ENCODE assay signal across 9 cellular contexts in genomic region chr13:30340367-30341184, GRCh38. TPM values are rescaled to one million over a fixed set of nuclear protein-coding genes. Genes with fewer than 3 reads are reported as not detected.
A peak's percentile ranks its signal among the peaks of the same experiment; 100 is the strongest.
DNase-seq lines count a peak whose midpoint lies in the region; ATAC-seq, FAIRE-seq and TF ChIP-seq lines count a peak whose summit lies in the region.
"Had no signal": no experiment of that assay in that cellular context is flagged by ENCODE, and none has a peak within 500 bp of the region (broad histone marks: within the 10 kb centered on the region; RNA-seq: fewer than 3 reads in every experiment).

No MANE protein-coding gene starts in this region.

- no peaks in the 10 kb centered on the region for H3K79me2 ChIP-seq in GM23338 (replicated peaks; ENCODE audit: insufficient read depth)
- no peaks in the 10 kb centered on the region for H3K79me2 ChIP-seq in astrocyte (ENCODE audit: insufficient read depth, low read length)
- H3K79me2 ChIP-seq in hepatocyte, result no peaks in the 10 kb centered on the region
- H3K79me2 ChIP-seq in smooth muscle cell (ENCODE audit: low read depth), result no peaks in the 10 kb centered on the region

- FAIRE-seq in astrocyte (lab: Jason Lieb, UNC), result no peak

- H3K4me3 ChIP-seq in GM23338 (no peak overlapping the region), astrocyte (ENCODE audit: insufficient read depth, low read depth, low read length) (no peak overlapping the region), hepatocyte (no peak overlapping the region), smooth muscle cell (peak overlapping the region; percentile 5)

- peaks cover 13% of the 10 kb centered on the region for H3K4me1 ChIP-seq in GM23338 (ENCODE audit: insufficient read depth)
- peaks cover 39% of the 10 kb centered on the region for H3K4me1 ChIP-seq in astrocyte (ENCODE audit: insufficient read depth, low read length)
- H3K4me1 ChIP-seq in hepatocyte (ENCODE audit: insufficient read depth), result peaks cover 19% of the 10 kb centered on the region
- H3K4me1 ChIP-seq in smooth muscle cell (ENCODE audit: low read depth), result peaks cover 16% of the 10 kb centered on the region

- H3K9me3 Mint-ChIP-seq in GM23338, result no peaks in the 10 kb centered on the region
- no peaks in the 10 kb centered on the region for H3K9me3 Mint-ChIP-seq in astrocyte (ENCODE audit: unreplicated experiment)
- no peaks in the 10 kb centered on the region for H3K9me3 Mint-ChIP-seq in activated CD4-positive, alpha-beta memory T cell treated with anti-CD3 and anti-CD28 coated beads for 36 hours
- H3K9me3 Mint-ChIP-seq: stimulated activated effector memory CD8-positive, alpha-beta T cell treated with anti-CD3 and anti-CD28 coated beads, Interleukin-12 subunit alpha, Interleukin-12 subunit beta, amount 100 ng/mL, for 72 hours had no signal

- ATAC-seq in GM23338, result no peak
- ATAC-seq: stimulated activated effector memory CD8-positive, alpha-beta T cell treated with anti-CD3 and anti-CD28 coated beads, Interleukin-12 subunit alpha, Interleukin-12 subunit beta, amount 100 ng/mL, for 72 hours had no signal

- H2AFZ ChIP-seq in GM23338, result peak overlapping the region; percentile 86
- H2AFZ ChIP-seq in astrocyte (ENCODE audit: low read depth, low read length), result peak overlapping the region; percentile 43
- H2AFZ ChIP-seq in hepatocyte, result no peak overlapping the region
- peak overlapping the region; percentile 75 for H2AFZ ChIP-seq in smooth muscle cell (ENCODE audit: low read depth)

- 49% methylated on average over 9 of the region's 9 CpGs for WGBS in hepatocyte (ENCODE audit: low lambda C conversion rate, missing lambda C conversion rate)
- WGBS in smooth muscle cell (ENCODE audit: low lambda C conversion rate), result 17% methylated on average over 9 of the region's 9 CpGs

- H4K20me1 ChIP-seq in GM23338 (replicated peaks; ENCODE audit: insufficient read depth) (no peaks in the 10 kb centered on the region), astrocyte (ENCODE audit: insufficient read depth, low read length) (no peaks in the 10 kb centered on the region), hepatocyte (ENCODE audit: insufficient read depth, poor library complexity, severe bottlenecking) (no peaks in the 10 kb centered on the region), smooth muscle cell (ENCODE audit: low read depth) (no peaks in the 10 kb centered on the region)

- H3K27ac ChIP-seq in GM23338 (ENCODE audit: low read depth) (no peak overlapping the region), astrocyte (ENCODE audit: low read depth, low read length) (no peak overlapping the region), hepatocyte (peak overlapping the region; percentile 36), smooth muscle cell (ENCODE audit: low read depth) (peak overlapping the region; percentile 79)

- no peaks in the 10 kb centered on the region for H3K27me3 ChIP-seq in GM23338 (ENCODE audit: insufficient read depth)
- no peaks in the 10 kb centered on the region for H3K27me3 ChIP-seq in astrocyte (ENCODE audit: insufficient read depth, low read length)
- H3K27me3 ChIP-seq in hepatocyte, result no peaks in the 10 kb centered on the region
- no peaks in the 10 kb centered on the region for H3K27me3 ChIP-seq in smooth muscle cell (ENCODE audit: low read depth)

- H3K27me3 Mint-ChIP-seq in GM23338 (ENCODE audit: insufficient read depth, low read depth, poor library complexity) (no peaks in the 10 kb centered on the region), astrocyte (ENCODE audit: low read depth, unreplicated experiment) (no peaks in the 10 kb centered on the region)
- no peaks in the 10 kb centered on the region for H3K27me3 Mint-ChIP-seq in activated CD4-positive, alpha-beta memory T cell treated with anti-CD3 and anti-CD28 coated beads for 36 hours

- H3K9me3 ChIP-seq in astrocyte (ENCODE audit: insufficient read depth, low read depth, low read length) (no peaks in the 10 kb centered on the region), hepatocyte (ENCODE audit: low read depth) (no peaks in the 10 kb centered on the region), smooth muscle cell (replicated peaks; ENCODE audit: low read depth) (no peaks in the 10 kb centered on the region)

- CTCF ChIA-PET in activated CD4-positive, alpha-beta memory T cell treated with anti-CD3 and anti-CD28 coated beads for 36 hours (lab: Charles Lee), result interaction anchor here (0.8 to 1.2 kb wide), 3 partner anchors 15 to 209 kb away, joined by 3 to 4 read pairs (median 3); no protein-coding TSS in a partner anchor

- H3K36me3 ChIP-seq in GM23338 (ENCODE audit: insufficient read depth) (no peaks in the 10 kb centered on the region), astrocyte (ENCODE audit: insufficient read depth, low read length) (no peaks in the 10 kb centered on the region), hepatocyte (replicated peaks; ENCODE audit: insufficient read depth, low read depth) (no peaks in the 10 kb centered on the region), smooth muscle cell (ENCODE audit: low read depth) (no peaks in the 10 kb centered on the region)

- H3K4me3 Mint-ChIP-seq in GM23338 (no peak overlapping the region), astrocyte (ENCODE audit: unreplicated experiment) (no peak overlapping the region)
- no peak overlapping the region for H3K4me3 Mint-ChIP-seq in activated CD4-positive, alpha-beta memory T cell treated with anti-CD3 and anti-CD28 coated beads for 36 hours
- H3K4me3 Mint-ChIP-seq: stimulated activated effector memory CD8-positive, alpha-beta T cell treated with anti-CD3 and anti-CD28 coated beads, Interleukin-12 subunit alpha, Interleukin-12 subunit beta, amount 100 ng/mL, for 72 hours had no signal

- POLR2A ChIA-PET in activated CD4-positive, alpha-beta memory T cell treated with anti-CD3 and anti-CD28 coated beads for 36 hours (lab: Charles Lee), result no interaction called here

- H3K9ac ChIP-seq in astrocyte (ENCODE audit: low read length) (no peak overlapping the region), smooth muscle cell (ENCODE audit: low read depth) (peak overlapping the region; percentile 11)

- no peaks in the 10 kb centered on the region for H3K36me3 Mint-ChIP-seq in GM23338 (ENCODE audit: low read depth)
- H3K36me3 Mint-ChIP-seq in astrocyte (ENCODE audit: low read depth, unreplicated experiment), result no peaks in the 10 kb centered on the region
- peaks cover 3% of the 10 kb centered on the region for H3K36me3 Mint-ChIP-seq in activated CD4-positive, alpha-beta memory T cell treated with anti-CD3 and anti-CD28 coated beads for 36 hours
- H3K36me3 Mint-ChIP-seq: stimulated activated effector memory CD8-positive, alpha-beta T cell treated with anti-CD3 and anti-CD28 coated beads, Interleukin-12 subunit alpha, Interleukin-12 subunit beta, amount 100 ng/mL, for 72 hours had no signal

- H3F3A ChIP-seq in GM23338 (replicated peaks; ENCODE audit: low read depth) (no peaks in the 10 kb centered on the region), smooth muscle cell (ENCODE audit: low read depth) (peaks cover 15% of the 10 kb centered on the region)

- TF ChIP-seq CTCF in GM23338 (conservative IDR thresholded peaks at IDR 0.05; ENCODE audit: low read depth in 2 of 2), result no peak
- TF ChIP-seq CTCF in astrocyte (IDR thresholded peaks at IDR 0.05; ENCODE audit: insufficient read depth, low read depth, low read length), result no peak
- TF ChIP-seq CTCF in hepatocyte (IDR thresholded peaks at IDR 0.05; ENCODE audit: poor library complexity), result no peak
- no peak for TF ChIP-seq CTCF in smooth muscle cell (IDR thresholded peaks at IDR 0.05; ENCODE audit: borderline replicate concordance, insufficient read depth, poor library complexity, severe bottlenecking)

- DNase-seq in GM23338 (ENCODE audit: low spot score) (no peak), astrocyte (ENCODE audit: low read depth) (peak; percentile 79), hepatocyte (ENCODE audit: low spot score) (peak; percentile 50), smooth muscle cell (lab: John Stamatoyannopoulos, UW; ENCODE audit: unreplicated experiment) (peak; percentile 21)
- no peak for DNase-seq in stimulated activated CD4-positive, alpha-beta T cell treated with anti-CD3 and anti-CD28 coated beads, Interleukin-4, amount 100 ng/mL, for 1 hour
- DNase-seq in activated CD4-positive, alpha-beta memory T cell treated with anti-CD3 and anti-CD28 coated beads for 36 hours, result no peak
- DNase-seq in activated CD4-positive, alpha-beta T cell treated with anti-CD3 and anti-CD28 coated beads for 48 hours, result no peak
- DNase-seq in activated effector memory CD4-positive, alpha-beta T cell treated with anti-CD3 and anti-CD28 coated beads, Interleukin-2, amount 50 U/mL, for 16 hours, result no peak

- H3K4me1 Mint-ChIP-seq in GM23338, result peaks cover 13% of the 10 kb centered on the region
- H3K4me1 Mint-ChIP-seq in astrocyte (ENCODE audit: low read depth, unreplicated experiment), result peaks cover 46% of the 10 kb centered on the region
- H3K4me1 Mint-ChIP-seq in activated CD4-positive, alpha-beta memory T cell treated with anti-CD3 and anti-CD28 coated beads for 36 hours (ENCODE audit: low read depth), result peaks cover 25% of the 10 kb centered on the region

- H3K27ac Mint-ChIP-seq in GM23338 (0 out of 2 replicates have a peak overlapping the region, but pooled peaks have one; percentile 13), astrocyte (ENCODE audit: unreplicated experiment) (peak overlapping the region; percentile 75)
- H3K27ac Mint-ChIP-seq in activated CD4-positive, alpha-beta memory T cell treated with anti-CD3 and anti-CD28 coated beads for 36 hours, result no peak overlapping the region
- H3K27ac Mint-ChIP-seq: stimulated activated effector memory CD8-positive, alpha-beta T cell treated with anti-CD3 and anti-CD28 coated beads, Interleukin-12 subunit alpha, Interleukin-12 subunit beta, amount 100 ng/mL, for 72 hours had no signal

- no peak overlapping the region for H3K4me2 ChIP-seq in GM23338
- peak overlapping the region; percentile 58 for H3K4me2 ChIP-seq in astrocyte (ENCODE audit: low read length)
- H3K4me2 ChIP-seq in hepatocyte, result peak overlapping the region; percentile 61
- peak overlapping the region; percentile 79 for H3K4me2 ChIP-seq in smooth muscle cell

- intact Hi-C loops in activated CD4-positive, alpha-beta memory T cell treated with anti-CD3 and anti-CD28 coated beads for 36 hours (cut with micrococcal nuclease), result no loop called here

- H3K9me2 ChIP-seq in GM23338 (ENCODE audit: insufficient read depth) (peaks cover 22% of the 10 kb centered on the region; the same call in 1 of the 2 replicates), hepatocyte (replicated peaks; ENCODE audit: insufficient read depth) (no peaks in the 10 kb centered on the region)

TF ChIP-seq in GM23338, 12 proteins besides CTCF, POLR2A, EP300 and RAD21 (continues in another document):
- TF ChIP-seq EZH2phosphoT487 (IDR thresholded peaks at IDR 0.05; ENCODE audit: unreplicated experiment) (no peak), NANOG (IDR thresholded peaks at IDR 0.05; ENCODE audit: borderline replicate concordance) (no peak), ZNF331 (CRISPR knock-in tag; IDR thresholded peaks at IDR 0.05; ENCODE audit: low read depth) (no peak)

RNA-seq across cellular contexts. Expression of gene KATNAL1, which starts 33.2 kb away (rescaled TPM):
- 11.5 and 14.3 TPM in 2 replicates for total RNA-seq in GM23338 (2014; rRNA removed; shearing (Covaris generic))
- polyA plus RNA-seq in GM23338 (2016; fragmentation: Nextera tagmentation; extraction: Ambion mirVana) (6.0 and 6.1 TPM in 2 replicates), hepatocyte (2.1 and 2.4 TPM in 2 replicates), smooth muscle cell (9.9 and 12.4 TPM in 2 replicates)
- total RNA-seq in astrocyte (36.9 and 42.0 TPM in 2 replicates), hepatocyte (9.4 and 9.8 TPM in 2 replicates), smooth muscle cell (35.1 and 37.3 TPM in 2 replicates)
- total RNA-seq in activated CD4-positive, alpha-beta memory T cell treated with anti-CD3 and anti-CD28 coated beads for 36 hours, result 10 to 100 TPM; 13.9 to 16.8 TPM

Comparison
In these comparisons a context has a peak if more than half of its experiments do, and no peak if none do; other contexts are left out.
1. DNase-seq: peak in astrocyte (single experiment), hepatocyte (single experiment) and smooth muscle cell (single experiment); none in GM23338 (single experiment), stimulated activated CD4-positive, alpha-beta T cell treated with anti-CD3 and anti-CD28 coated beads, Interleukin-4, amount 100 ng/mL, for 1 hour (single experiment), activated CD4-positive, alpha-beta memory T cell treated with anti-CD3 and anti-CD28 coated beads for 36 hours (single experiment), activated CD4-positive, alpha-beta T cell treated with anti-CD3 and anti-CD28 coated beads for 48 hours (single experiment) and activated effector memory CD4-positive, alpha-beta T cell treated with anti-CD3 and anti-CD28 coated beads, Interleukin-2, amount 50 U/mL, for 16 hours (single experiment).
2. H3K27ac ChIP-seq: peak in hepatocyte (single experiment) and smooth muscle cell (single experiment); none in GM23338 (single experiment) and astrocyte (single experiment).